Comparison of ENCODE assay signal across 8 cellular contexts in genomic region chrX:17590892-17591740, GRCh38.
DNase-seq lines count a peak whose midpoint lies in the region; ATAC-seq, FAIRE-seq and TF ChIP-seq lines count a peak whose summit lies in the region.

No MANE protein-coding gene starts in this region.

- H3K27me3 Mint-ChIP-seq in activated naive CD8-positive, alpha-beta T cell treated with anti-CD3 and anti-CD28 coated beads, Interleukin-2, amount 10 ng/mL, durations not matched to agents 7 days and 5 days, result no peaks in the 10 kb centered on the region

- ATAC-seq in GM18519 (IDR thresholded peaks at IDR 0.05; ENCODE audit: low FRiP score, unreplicated experiment) (peak; percentile 56), HG03442 (IDR thresholded peaks at IDR 0.05; ENCODE audit: unreplicated experiment) (peak; percentile 65), heart right ventricle (peak; percentile 67 to 98 (median 88))
- peak; percentile 60 for ATAC-seq in activated naive CD8-positive, alpha-beta T cell treated with anti-CD3 and anti-CD28 coated beads, Interleukin-2, amount 10 ng/mL, durations not matched to agents 7 days and 5 days (ENCODE audit: low read depth)

- peak; percentile 77 for TF ChIP-seq CTCF in AG09319 (IDR thresholded peaks at IDR 0.05; ENCODE audit: low read depth, low read length)
- TF ChIP-seq CTCF in heart right ventricle (IDR thresholded peaks at IDR 0.05), result peak; percentile 52 to 76 (median 66)
- TF ChIP-seq CTCF in retinal pigment epithelial cell (conservative IDR thresholded peaks at IDR 0.05; ENCODE audit: low read depth, low read length), result peak; percentile 77

- no peak for TF ChIP-seq POLR2A in H54 (IDR thresholded peaks at IDR 0.05; ENCODE audit: low read depth, low read length)

- H3K9me3 ChIP-seq in heart right ventricle, result no peaks in the 10 kb centered on the region

- H3K9me3 Mint-ChIP-seq in activated naive CD8-positive, alpha-beta T cell treated with anti-CD3 and anti-CD28 coated beads, Interleukin-2, amount 10 ng/mL, durations not matched to agents 7 days and 5 days, result no peaks in the 10 kb centered on the region

- H3K36me3 Mint-ChIP-seq in activated naive CD8-positive, alpha-beta T cell treated with anti-CD3 and anti-CD28 coated beads, Interleukin-2, amount 10 ng/mL, durations not matched to agents 7 days and 5 days, result no peaks in the 10 kb centered on the region

- H3K36me3 ChIP-seq in heart right ventricle, result no peaks in the 10 kb centered on the region

- H3K4me1 Mint-ChIP-seq in activated naive CD8-positive, alpha-beta T cell treated with anti-CD3 and anti-CD28 coated beads, Interleukin-2, amount 10 ng/mL, durations not matched to agents 7 days and 5 days, result peaks cover 16% of the 10 kb centered on the region

- peak overlapping the region; percentile 48 for H3K27ac Mint-ChIP-seq in activated naive CD8-positive, alpha-beta T cell treated with anti-CD3 and anti-CD28 coated beads, Interleukin-2, amount 10 ng/mL, durations not matched to agents 7 days and 5 days

- no peak for FAIRE-seq in H54 (lab: Jason Lieb, UNC)

- peak overlapping the region in 3 of 10 donors; percentile 10 to 24 (median 22) for H3K4me3 ChIP-seq in heart right ventricle
- no peak overlapping the region for H3K4me3 ChIP-seq in retinal pigment epithelial cell (ENCODE audit: low read length)

- WGBS in heart right ventricle, 2 donors, result 40 to 42% methylated on average over 9 of the region's 9 CpGs

- H3K4me1 ChIP-seq in heart right ventricle, result peaks cover 0 to 19% (median 0%) of the 10 kb centered on the region in 9 donors

- peak overlapping the region in 2 of 10 donors; percentile 15 to 25 for H3K27ac ChIP-seq in heart right ventricle

- POLR2A ChIA-PET in activated naive CD8-positive, alpha-beta T cell treated with anti-CD3 and anti-CD28 coated beads, Interleukin-2, amount 10 ng/mL, durations not matched to agents 7 days and 5 days (lab: Charles Lee), result no interaction called here

- peak overlapping the region; percentile 25 for H3K4me3 Mint-ChIP-seq in activated naive CD8-positive, alpha-beta T cell treated with anti-CD3 and anti-CD28 coated beads, Interleukin-2, amount 10 ng/mL, durations not matched to agents 7 days and 5 days

- peak; percentile 70 for DNase-seq in AG09319 (ENCODE audit: extremely low read depth, low read depth)
- DNase-seq in NCI-H774 (lab: John Stamatoyannopoulos, UW), result peak; percentile 57
- peak; percentile 29 for DNase-seq in activated naive CD8-positive, alpha-beta T cell treated with anti-CD3 and anti-CD28 coated beads, Interleukin-2, amount 10 ng/mL, durations not matched to agents 7 days and 5 days
- peak; percentile 27 to 51 for DNase-seq in heart right ventricle
- no peak for DNase-seq in retinal pigment epithelial cell (ENCODE audit: low read depth)
- no peak for DNase-seq in H54 (ENCODE audit: insufficient read length, low spot score)

- intact Hi-C loops in heart right ventricle (cut with DNase I), result loop anchor here in 9 of 10 donors (1.0 to 10.0 kb wide), 12 partner anchors 54 to 349 kb away; partner anchors contain the start of gene NHS (in 5 of the 9)

- H3K27me3 ChIP-seq in heart right ventricle, result peaks cover 0 to 8% (median 0%) of the 10 kb centered on the region in 7 donors

Comparison
In these comparisons a context has a peak if more than half of its experiments do, and no peak if none do; other contexts are left out.
1. DNase-seq: peak in AG09319 (single experiment), NCI-H774 (single experiment), activated naive CD8-positive, alpha-beta T cell treated with anti-CD3 and anti-CD28 coated beads, Interleukin-2, amount 10 ng/mL, durations not matched to agents 7 days and 5 days (single experiment) and heart right ventricle (2 of 2); none in retinal pigment epithelial cell (single experiment) and H54 (single experiment).
2. Peak in every context shown above with its lines, with median percentiles within 50 percentile points of each other: CTCF ChIP-seq and ATAC-seq.